10 cellular contexts compared by ENCODE assay signal in the genomic region with DNA sequence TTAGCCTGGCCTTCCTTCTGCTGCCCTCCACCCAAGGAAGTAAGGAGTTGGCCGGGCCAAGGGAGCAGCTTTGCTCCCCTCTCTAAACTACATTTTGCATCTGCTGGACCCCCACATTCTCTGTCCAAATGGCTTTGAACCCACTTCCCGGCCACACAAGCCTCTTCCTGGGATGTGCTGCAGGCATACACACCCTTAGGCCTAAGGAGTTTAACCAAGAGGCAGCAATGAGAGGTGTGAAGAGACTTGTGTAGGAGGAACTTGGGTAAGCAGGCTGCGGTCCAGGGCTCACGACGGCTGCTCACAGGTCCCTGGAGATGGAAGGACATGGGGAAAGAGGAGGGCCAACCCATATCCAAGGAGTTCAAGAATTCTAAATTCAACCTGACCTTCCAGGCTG.
DNase-seq lines count a peak whose midpoint lies in the region; TF ChIP-seq lines count a peak whose summit lies in the region.
"Had no signal": no experiment of that assay in that cellular context is flagged by ENCODE, and none has a peak within 500 bp of the region (broad histone marks: within the 10 kb centered on the region; RNA-seq: fewer than 3 reads in every experiment).

No MANE protein-coding gene starts in this region.

- CTCF ChIA-PET in Calu3 (lab: Charles Lee): no interaction called here

- H4K20me1 ChIP-seq in BLaER1: no peaks in the 10 kb centered on the region

- peak overlapping the region; percentile 68 for H3K4me2 ChIP-seq in BLaER1

- H3K4me3 ChIP-seq in BLaER1 (peak overlapping the region; percentile 13; the same call in 1 of the 2 replicates), HL-60 (replicated peaks; ENCODE audit: insufficient read depth, low read length) (no peak overlapping the region), coronary artery (no peak overlapping the region)
- H3K4me3 ChIP-seq: pancreas had no signal

- intact Hi-C loops in Calu3 (cut with micrococcal nuclease; ENCODE audit: unreplicated experiment): no loop called here

- no peaks in the 10 kb centered on the region for H3K9me3 Mint-ChIP-seq in neural crest cell
- no peaks in the 10 kb centered on the region for H3K9me3 Mint-ChIP-seq in Calu3 (ENCODE audit: low read depth, unreplicated experiment)

- H3K4me1 ChIP-seq in BLaER1: peaks cover 78% of the 10 kb centered on the region
- H3K4me1 ChIP-seq: pancreas had no signal

- H3K4me1 Mint-ChIP-seq in neural crest cell (peaks cover 77% of the 10 kb centered on the region), Calu3 (ENCODE audit: low read depth, unreplicated experiment) (no peaks in the 10 kb centered on the region)

- H3K9ac ChIP-seq in BLaER1: no peak overlapping the region

- no peaks in the 10 kb centered on the region for H3K27me3 Mint-ChIP-seq in neural crest cell (ENCODE audit: low read depth)
- no peaks in the 10 kb centered on the region for H3K27me3 Mint-ChIP-seq in Calu3 (ENCODE audit: unreplicated experiment)

- peak overlapping the region; percentile 56 for H3K4me3 Mint-ChIP-seq in neural crest cell
- H3K4me3 Mint-ChIP-seq in Calu3 (ENCODE audit: low read depth, unreplicated experiment): no peak overlapping the region

- no peaks in the 10 kb centered on the region for H3K36me3 ChIP-seq in BLaER1
- H3K36me3 ChIP-seq: pancreas had no signal

- TF ChIP-seq CTCF in HL-60 (IDR thresholded peaks at IDR 0.05; ENCODE audit: insufficient read depth, low read length): no peak
- TF ChIP-seq CTCF in coronary artery (IDR thresholded peaks at IDR 0.05): no peak
- no peak for TF ChIP-seq CTCF in neural crest cell (conservative IDR thresholded peaks at IDR 0.05)
- no peak for TF ChIP-seq CTCF in Calu3 (IDR thresholded peaks at IDR 0.05; ENCODE audit: unreplicated experiment)

- H3K27ac Mint-ChIP-seq in neural crest cell (ENCODE audit: unreplicated experiment) (peak overlapping the region; percentile 97), Calu3 (ENCODE audit: unreplicated experiment) (no peak overlapping the region)

- H3K27ac ChIP-seq in BLaER1 (peak overlapping the region; percentile 73; the same call in 1 of the 2 replicates), HL-60 (replicated peaks) (peak overlapping the region; percentile 78), coronary artery (peak overlapping the region; percentile 40 to 79)

- DNase-seq in HL-60 (ENCODE audit: low read depth in 1 of 2, low spot score in 1 of 2) (no peak), coronary artery (ENCODE audit: low spot score) (no peak), neural crest cell (ENCODE audit: low read depth, low spot score) (no peak), SKM-1 (lab: John Stamatoyannopoulos, UW; ENCODE audit: unreplicated experiment) (no peak), Calu3 (no peak), SKM-1 treated with dmso at 0.1 percent for 144 hours (lab: John Stamatoyannopoulos, UW; ENCODE audit: unreplicated experiment) (no peak)
- DNase-seq in stimulated activated CD4-positive, alpha-beta T cell treated with anti-CD3 and anti-CD28 coated beads, Interleukin-2, amount 100 ng/mL, for 48 hours: no peak
- DNase-seq: NCI-H69, pancreas had no signal

- BruUV-seq in Calu3 (replicated peaks; lab: Mats Ljungman, UMichigan): no TSS peak

- H3K9me3 ChIP-seq in BLaER1: no peaks in the 10 kb centered on the region; the same call in 1 of the 2 replicates
- H3K9me3 ChIP-seq: pancreas had no signal

- H3K27me3 ChIP-seq in BLaER1 (peaks cover 19% of the 10 kb centered on the region; the same call in 1 of the 2 replicates), HL-60 (ENCODE audit: insufficient read depth, poor library complexity, severe bottlenecking) (no peaks in the 10 kb centered on the region)

- H3K36me3 Mint-ChIP-seq in neural crest cell (ENCODE audit: low read depth) (peaks cover 6% of the 10 kb centered on the region), Calu3 (ENCODE audit: insufficient read depth, unreplicated experiment) (peaks cover 3% of the 10 kb centered on the region)
